29 cellular contexts compared by ENCODE assay signal in genomic region chr1:14039894-14040430, GRCh38.
DNase-seq lines count a peak whose midpoint lies in the region; ATAC-seq and TF ChIP-seq lines count a peak whose summit lies in the region.
"Had no signal": no experiment of that assay in that cellular context is flagged by ENCODE, and none has a peak within 500 bp of the region (broad histone marks: within the 10 kb centered on the region; RNA-seq: fewer than 3 reads in every experiment).

No MANE protein-coding gene starts in this region.

- H3K9me3 ChIP-seq in HCT116 (ENCODE audit: control insufficient read depth in 1 of 2, insufficient read depth in 1 of 2, low read depth in 1 of 2, low read length in 2 of 2), result peaks cover 8% of the 10 kb centered on the region in 2 experiments; a peak in 3 of 4 replicates
- H3K9me3 ChIP-seq: colonic mucosa, uterus had no signal

- H3K27ac ChIP-seq in HCT116 (ENCODE audit: low read depth, low read length), result no peak overlapping the region
- H3K27ac ChIP-seq: colonic mucosa, esophagus muscularis mucosa, GM23248, uterus had no signal

- POLR2A ChIA-PET in HCT116 (lab: Charles Lee), result no interaction called here
- POLR2A ChIA-PET in WTC11 (lab: Charles Lee), result interaction anchor here (0.6 kb wide), 1 partner anchor 62 kb away, joined by 3 read pairs; no protein-coding TSS in a partner anchor

- peaks cover 22% of the 10 kb centered on the region for H3K36me3 Mint-ChIP-seq in WTC11

- TF ChIP-seq RAD21 in HCT116 (IDR thresholded peaks at IDR 0.05; ENCODE audit: low read depth), result no peak

- peaks cover 33% of the 10 kb centered on the region for H3K9me3 Mint-ChIP-seq in WTC11

- TF ChIP-seq POLR2A in HCT116 (IDR thresholded peaks at IDR 0.05; ENCODE audit: borderline replicate concordance, extremely low read depth, insufficient read depth, insufficient read length), result no peak

- in situ Hi-C loops in G401 (cut with HindIII; ENCODE audit: low sequenced_read_pairs), result no loop called here

- TF ChIP-seq CTCF in HCT116 (IDR thresholded peaks at IDR 0.05 in 2 of 3, conservative IDR thresholded peaks at IDR 0.05 in 1 of 3; ENCODE audit: borderline replicate concordance in 1 of 3, insufficient read depth in 1 of 3, low read depth in 2 of 3, low read length in 2 of 3) (no peak), WTC11 (IDR thresholded peaks at IDR 0.05) (no peak)

- H2AFZ ChIP-seq in HCT116 (ENCODE audit: low read depth, low read length, poor library complexity, severe bottlenecking), result no peak overlapping the region
- H2AFZ ChIP-seq: GM23248 had no signal

- ATAC-seq in HCT116 (no peak), WTC11 (0 out of 2 replicates have a peak, but pooled peaks have one; percentile 28)
- ATAC-seq: left lobe of liver; naive thymus-derived CD4-positive, alpha-beta T cell had no signal

- BruUV-seq in HCT116 (replicated peaks; lab: Mats Ljungman, UMichigan), result no TSS peak

- no peaks in the 10 kb centered on the region for H3K36me3 ChIP-seq in HCT116 (ENCODE audit: control insufficient read depth in 1 of 2, insufficient read depth in 2 of 2, low read length in 2 of 2)
- H3K36me3 ChIP-seq: colonic mucosa, esophagus muscularis mucosa, uterus had no signal

- no peak overlapping the region for H3K9ac ChIP-seq in HCT116 (ENCODE audit: low read length)
- H3K9ac ChIP-seq: GM23248, SK-N-SH had no signal

- no peaks in the 10 kb centered on the region for H3K79me2 ChIP-seq in HCT116 (ENCODE audit: insufficient read depth, low read length)

- no peak overlapping the region for H3K4me3 ChIP-seq in HCT116 (replicated peaks in 1 of 2; ENCODE audit: low read depth in 1 of 2, low read length in 2 of 2)
- H3K4me3 ChIP-seq: colonic mucosa, esophagus muscularis mucosa, GM23248, uterus had no signal

- H3K4me3 Mint-ChIP-seq in WTC11, result no peak overlapping the region
- H3K4me3 Mint-ChIP-seq: activated CD4-positive, alpha-beta memory T cell treated with anti-CD3 and anti-CD28 coated beads, Interleukin-2, amount 10 ng/mL, durations not matched to agents 7 days and 5 days; naive thymus-derived CD4-positive, alpha-beta T cell had no signal

- DNase-seq in G401 (ENCODE audit: low spot score), result peak; percentile 53
- no peak for DNase-seq in HCT116 (ENCODE audit: low read depth, low spot score)
- no peak for DNase-seq in WTC11 (ENCODE audit: low spot score)
- DNase-seq in iPS-NIHi7 (ENCODE audit: extremely low spot score), result peak; percentile 19
- no peak for DNase-seq in NCI-H2029 treated with DMSO at 0.1 percent for 48 hours (lab: John Stamatoyannopoulos, UW)
- DNase-seq in GM19240 (ENCODE audit: insufficient read length, low spot score), result no peak
- DNase-seq in NCI-H2081 (lab: John Stamatoyannopoulos, UW), result no peak
- DNase-seq in NCI-H1092 treated with DMSO at 0.1 percent for 48 hours (lab: John Stamatoyannopoulos, UW), result no peak
- DNase-seq: activated CD4-positive, alpha-beta memory T cell treated with anti-CD3 and anti-CD28 coated beads, Interleukin-2, amount 10 ng/mL, durations not matched to agents 7 days and 5 days; activated CD4-positive, alpha-beta T cell treated with anti-CD3 and anti-CD28 coated beads for 1 hour; activated CD8-positive, alpha-beta memory T cell treated with anti-CD3 and anti-CD28 coated beads, Interleukin-2, amount 50 U/mL, for 48 hours; activated naive CD4-positive, alpha-beta T cell treated with anti-CD3 and anti-CD28 coated beads, Interleukin-2, amount 50 U/mL, for 16 hours; amygdala; colonic mucosa; effector memory CD4-positive, alpha-beta T cell; foreskin melanocyte; GM23248; naive thymus-derived CD4-positive, alpha-beta T cell; NCI-H2029; NCI-H2227 treated with DMSO at 0.1 percent for 48 hours; NCI-H748 treated with DMSO at 0.1 percent for 48 hours; occipital lobe; SK-N-SH; stimulated activated CD4-positive, alpha-beta T cell treated with anti-CD3 and anti-CD28 coated beads, Interleukin-15, amount 100 ng/mL, for 24 hours; stimulated activated naive CD4-positive, alpha-beta T cell treated with Interleukin-2 at 50 U/mL for 16 hours; T-helper 2 cell; uterus had no signal

- H3K27me3 Mint-ChIP-seq in WTC11 (ENCODE audit: low read depth), result peaks cover 6% of the 10 kb centered on the region; the same call in 1 of the 2 replicates
- H3K27me3 Mint-ChIP-seq: activated CD4-positive, alpha-beta memory T cell treated with anti-CD3 and anti-CD28 coated beads, Interleukin-2, amount 10 ng/mL, durations not matched to agents 7 days and 5 days had no signal

- intact Hi-C loops in HCT116 (cut with micrococcal nuclease), result no loop called here

- 0 out of 2 replicates have a peak overlapping the region, but pooled peaks have one; percentile 5 for H3K27ac Mint-ChIP-seq in WTC11
- H3K27ac Mint-ChIP-seq: activated CD4-positive, alpha-beta memory T cell treated with anti-CD3 and anti-CD28 coated beads, Interleukin-2, amount 10 ng/mL, durations not matched to agents 7 days and 5 days; naive thymus-derived CD4-positive, alpha-beta T cell had no signal

- H4K20me1 ChIP-seq in HCT116 (ENCODE audit: insufficient read depth), result no peaks in the 10 kb centered on the region

- H3K4me1 Mint-ChIP-seq in WTC11, result peaks cover 13% of the 10 kb centered on the region
- H3K4me1 Mint-ChIP-seq: activated CD4-positive, alpha-beta memory T cell treated with anti-CD3 and anti-CD28 coated beads, Interleukin-2, amount 10 ng/mL, durations not matched to agents 7 days and 5 days; naive thymus-derived CD4-positive, alpha-beta T cell had no signal

- RAD21 ChIA-PET in HCT116 (lab: Charles Lee; ENCODE audit: low non-redundant PET in 1 of 2, low total read pairs in 2 of 2, uncharacterized antibody in 2 of 2, unreplicated experiment in 2 of 2), result no interaction called here

- no peaks in the 10 kb centered on the region for H3K27me3 ChIP-seq in HCT116 (ENCODE audit: insufficient read depth, low read length)
- H3K27me3 ChIP-seq: colonic mucosa, esophagus muscularis mucosa, uterus had no signal

- CTCF ChIA-PET in HCT116 (lab: Charles Lee) (no interaction called here), WTC11 (lab: Charles Lee) (interaction anchor here (0.6 to 2.0 kb wide), 3 partner anchors 24 to 74 kb away, joined by 3 to 4 read pairs (median 3); no protein-coding TSS in a partner anchor)

- peaks cover 0 to 6% of the 10 kb centered on the region in 2 experiments; a peak in 1 of 4 replicates for H3K4me1 ChIP-seq in HCT116 (ENCODE audit: control insufficient read depth in 1 of 2, insufficient read depth in 2 of 2, low read length in 2 of 2)
- H3K4me1 ChIP-seq: colonic mucosa, esophagus muscularis mucosa, uterus had no signal

- H3K4me2 ChIP-seq in HCT116 (ENCODE audit: low read length), result peak overlapping the region; percentile 37
- H3K4me2 ChIP-seq: SK-N-SH had no signal

- H3K9me2 ChIP-seq in HCT116 (ENCODE audit: insufficient read depth), result no peaks in the 10 kb centered on the region
- H3K9me2 ChIP-seq: SK-N-SH had no signal

TF ChIP-seq in HCT116, 20 proteins besides CTCF, POLR2A, EP300 and RAD21 (continues in another document):
- no peak for TF ChIP-seq MAX (IDR thresholded peaks at IDR 0.05)
- TF ChIP-seq JUND (IDR thresholded peaks at IDR 0.05), result peak; percentile 55

TF ChIP-seq in WTC11, 78 proteins besides CTCF, POLR2A, EP300 and RAD21:
- TF ChIP-seq MYBL2 (CRISPR knock-in tag; IDR thresholded peaks at IDR 0.05), result no peak
- TF ChIP-seq TEAD4 (CRISPR knock-in tag; IDR thresholded peaks at IDR 0.05), result no peak
- TF ChIP-seq ZNF416 (CRISPR knock-in tag; IDR thresholded peaks at IDR 0.05), result no peak
TF ChIP-seq in WTC11: peak in this region for 0.

Comparison
In these comparisons a context has a peak if more than half of its experiments do, and no peak if none do; other contexts are left out.
1. DNase-seq: peak in G401 (single experiment) and iPS-NIHi7 (single experiment); none in HCT116 (single experiment), WTC11 (single experiment), NCI-H2029 treated with DMSO at 0.1 percent for 48 hours (single experiment), GM19240 (single experiment), NCI-H2081 (0 of 2) and NCI-H1092 treated with DMSO at 0.1 percent for 48 hours (single experiment).